26 cellular contexts compared by ENCODE assay signal in genomic region chrX:19375546-19375945, GRCh38.
"Had no signal": no experiment of that assay in that cellular context is flagged by ENCODE, and none has a peak within 500 bp of the region (broad histone marks: within the 10 kb centered on the region; RNA-seq: fewer than 3 reads in every experiment).

No MANE protein-coding gene starts in this region.

- H3K9me3 Mint-ChIP-seq: dendritic cell treated with granulocyte-macrophage colony-stimulating factor and Interleukin-4, amounts not matched to agents 40 ng/mL and 50 ng/mL, for 4 days; effector memory CD8-positive, alpha-beta T cell had no signal

- H3K4me1 ChIP-seq: colonic mucosa, left lung, lower lobe of right lung had no signal

- FAIRE-seq: endometrium, islet of Langerhans, keratinocyte had no signal

- ATAC-seq: effector memory CD8-positive, alpha-beta T cell; esophagus mucosa; gastroesophageal sphincter; heart right ventricle; left cardiac atrium; left lung; left ventricle myocardium superior; lower lobe of right lung; mucosa of descending colon had no signal

- H3K9me3 ChIP-seq: colonic mucosa, esophagus squamous epithelium, gastroesophageal sphincter, heart right ventricle, left lung, lower lobe of right lung, mucosa of descending colon had no signal

- H3K36me3 ChIP-seq: colonic mucosa, esophagus squamous epithelium, gastroesophageal sphincter, heart right ventricle, left lung, lower lobe of right lung had no signal

- H3K4me3 ChIP-seq: colonic mucosa, esophagus squamous epithelium, gastroesophageal sphincter, heart right ventricle, left lung, lower lobe of right lung, mucosa of descending colon had no signal

- H3K27ac ChIP-seq: colonic mucosa, epithelial cell of prostate, esophagus squamous epithelium, gastroesophageal sphincter, heart right ventricle, left lung, lower lobe of right lung had no signal

- H3K4me1 Mint-ChIP-seq: endodermal cell had no signal

- H3K4me3 Mint-ChIP-seq: dendritic cell treated with granulocyte-macrophage colony-stimulating factor and Interleukin-4, amounts not matched to agents 40 ng/mL and 50 ng/mL, for 4 days; effector memory CD8-positive, alpha-beta T cell; endodermal cell; mesothelial cell of epicardium had no signal

- H3K36me3 Mint-ChIP-seq: mesothelial cell of epicardium had no signal

- DNase-seq: colonic mucosa; cortex of kidney; effector CD8-positive, alpha-beta T cell; effector memory CD8-positive, alpha-beta T cell; endodermal cell; erythroblast; esophagus squamous epithelium; foreskin fibroblast; foreskin melanocyte; head of caudate nucleus; heart right ventricle; hippocampal formation; left cardiac atrium; left lung; left ventricle myocardium superior; lower lobe of right lung; mesenchymal stem cell; mucosa of descending colon had no signal

- H3K27me3 ChIP-seq: colonic mucosa, esophagus squamous epithelium, gastroesophageal sphincter, left lung had no signal

- H3K27ac Mint-ChIP-seq: dendritic cell treated with granulocyte-macrophage colony-stimulating factor and Interleukin-4, amounts not matched to agents 40 ng/mL and 50 ng/mL, for 4 days; effector memory CD8-positive, alpha-beta T cell; endodermal cell; mesothelial cell of epicardium had no signal
